8 cellular contexts compared by ENCODE assay signal in genomic region chr6:85642774-85643529, GRCh38. TPM values are rescaled to one million over a fixed set of nuclear protein-coding genes. Genes with fewer than 3 reads are reported as not detected.
A peak's percentile ranks its signal among the peaks of the same experiment; 100 is the strongest.
DNase-seq lines count a peak whose midpoint lies in the region; ATAC-seq and TF ChIP-seq lines count a peak whose summit lies in the region.

SYNCRIP (minus strand) TSS chr6:85642886; CDS start chr6:85641439, 1,447 bp downstream.

- peak; percentile 66 for ATAC-seq in GM19351 (IDR thresholded peaks at IDR 0.05; ENCODE audit: unreplicated experiment)
- ATAC-seq in HG03520 (IDR thresholded peaks at IDR 0.05; ENCODE audit: unreplicated experiment): peak; percentile 71
- ATAC-seq in left colon: peak; percentile 80

- peaks cover 23 to 43% (median 25%) of the 10 kb centered on the region in 10 experiments for H3K4me1 ChIP-seq in BLaER1 treated with 17β-estradiol and CSF1 and Interleukin-3, amounts not matched to agents 10 nM and 100 nM
- H3K4me1 ChIP-seq in colonic mucosa: peaks cover 10% of the 10 kb centered on the region

- H3K4me2 ChIP-seq in BLaER1 treated with 17β-estradiol and CSF1 and Interleukin-3, amounts not matched to agents 10 nM and 100 nM: peak within 1 kb of the TSS in 9 of 11 experiments; percentile 37 to 82 (median 79); a peak in 14 of 22 replicates

- H3K4me3 ChIP-seq in BLaER1 treated with 17β-estradiol and CSF1 and Interleukin-3, amounts not matched to agents 10 nM and 100 nM: peak within 1 kb of the TSS; percentile 79 to 98 (median 88)
- H3K4me3 ChIP-seq in colonic mucosa: peak within 1 kb of the TSS; percentile 96

- H3K27ac Mint-ChIP-seq in activated CD4-positive, alpha-beta T cell treated with anti-CD3 and anti-CD28 coated beads, Interleukin-2, amount 10 ng/mL, durations not matched to agents 24 days and 14 days: peak within 1 kb of the TSS; percentile 100

- peaks cover 0 to 4% (median 0%) of the 10 kb centered on the region in 11 experiments; a peak in 1 of 22 replicates for H3K9me3 ChIP-seq in BLaER1 treated with 17β-estradiol and CSF1 and Interleukin-3, amounts not matched to agents 10 nM and 100 nM (replicated peaks in 1 of 11)
- no peaks in the 10 kb centered on the region for H3K9me3 ChIP-seq in colonic mucosa

- peaks cover 2% of the 10 kb centered on the region for H3K27me3 Mint-ChIP-seq in activated CD4-positive, alpha-beta T cell treated with anti-CD3 and anti-CD28 coated beads, Interleukin-2, amount 10 ng/mL, durations not matched to agents 24 days and 14 days

- H3K36me3 ChIP-seq in BLaER1 treated with 17β-estradiol and CSF1 and Interleukin-3, amounts not matched to agents 10 nM and 100 nM: peaks cover 18 to 37% (median 33%) of the 10 kb centered on the region in 11 experiments
- no peaks in the 10 kb centered on the region for H3K36me3 ChIP-seq in colonic mucosa

- intact Hi-C loops in activated CD4-positive, alpha-beta T cell treated with anti-CD3 and anti-CD28 coated beads, Interleukin-2, amount 10 ng/mL, durations not matched to agents 24 days and 14 days (cut with micrococcal nuclease): loop anchor here (1.0 to 2.0 kb wide), 6 partner anchors 27 to 1512 kb away; partner anchors contain the start of genes NT5E and ZNF292
- intact Hi-C loops in colonic mucosa (cut with DNase I) (loop anchor here (2.0 to 5.0 kb wide), 2 partner anchors 36 to 46 kb away; no protein-coding TSS in a partner anchor), left colon (cut with DNase I, micrococcal nuclease) (loop anchor here in 1 of 2 donors (2.0 kb wide), 1 partner anchor 36 kb away; no protein-coding TSS in a partner anchor)

- peak within 1 kb of the TSS; percentile 94 to 100 (median 99) for H3K27ac ChIP-seq in BLaER1 treated with 17β-estradiol and CSF1 and Interleukin-3, amounts not matched to agents 10 nM and 100 nM
- peak within 1 kb of the TSS; percentile 98 for H3K27ac ChIP-seq in colonic mucosa

- H3K4me3 Mint-ChIP-seq in activated CD4-positive, alpha-beta T cell treated with anti-CD3 and anti-CD28 coated beads, Interleukin-2, amount 10 ng/mL, durations not matched to agents 24 days and 14 days: peak within 1 kb of the TSS; percentile 99

- H3K9ac ChIP-seq in BLaER1 treated with 17β-estradiol and CSF1 and Interleukin-3, amounts not matched to agents 10 nM and 100 nM: peak within 1 kb of the TSS; percentile 92 to 100 (median 98)
- peak within 1 kb of the TSS; percentile 95 for H3K9ac ChIP-seq in colonic mucosa (ENCODE audit: low read depth in 2 of 2, low read length in 2 of 2)

- H4K20me1 ChIP-seq in BLaER1 treated with 17β-estradiol and CSF1 and Interleukin-3, amounts not matched to agents 10 nM and 100 nM: peaks cover 37 to 45% (median 42%) of the 10 kb centered on the region in 11 experiments; a peak in 21 of 22 replicates

- H3K9me3 Mint-ChIP-seq in activated CD4-positive, alpha-beta T cell treated with anti-CD3 and anti-CD28 coated beads, Interleukin-2, amount 10 ng/mL, durations not matched to agents 24 days and 14 days: peaks cover 3% of the 10 kb centered on the region

- DNase-seq in NCI-H526 treated with DMSO at 0.1 percent for 48 hours (lab: John Stamatoyannopoulos, UW) (peak; percentile 90), colonic mucosa (peak; percentile 99), left colon (peak; percentile 98 to 99)
- DNase-seq in activated CD4-positive, alpha-beta T cell treated with anti-CD3 and anti-CD28 coated beads, Interleukin-2, amount 10 ng/mL, durations not matched to agents 24 days and 14 days: peak; percentile 100
- DNase-seq in stimulated activated CD4-positive, alpha-beta T cell treated with anti-CD3 and anti-CD28 coated beads, Interleukin-1b, Interleukin-23, amount 100 ng/mL, for 4 hours (ENCODE audit: low read depth in 2 of 2): peak; percentile 98

- no peaks in the 10 kb centered on the region for H3K27me3 ChIP-seq in BLaER1 treated with 17β-estradiol and CSF1 and Interleukin-3, amounts not matched to agents 10 nM and 100 nM
- H3K27me3 ChIP-seq in colonic mucosa: no peaks in the 10 kb centered on the region

- no peak for TF ChIP-seq CTCF in colonic mucosa (IDR thresholded peaks at IDR 0.05)

- peaks cover 42% of the 10 kb centered on the region for H3K4me1 Mint-ChIP-seq in activated CD4-positive, alpha-beta T cell treated with anti-CD3 and anti-CD28 coated beads, Interleukin-2, amount 10 ng/mL, durations not matched to agents 24 days and 14 days

- H3K36me3 Mint-ChIP-seq in activated CD4-positive, alpha-beta T cell treated with anti-CD3 and anti-CD28 coated beads, Interleukin-2, amount 10 ng/mL, durations not matched to agents 24 days and 14 days (ENCODE audit: low read depth): peaks cover 46% of the 10 kb centered on the region

RNA-seq across cellular contexts. Expression of gene SYNCRIP, which starts in this region (rescaled TPM):
- total RNA-seq in activated CD4-positive, alpha-beta T cell treated with anti-CD3 and anti-CD28 coated beads, Interleukin-2, amount 10 ng/mL, durations not matched to agents 24 days and 14 days: 228 and 232 TPM in 2 replicates
- total RNA-seq in colonic mucosa: 10 to 100 TPM; 87.7 to 99.3 TPM
- total RNA-seq in left colon: 10 to 100 TPM; 62.2 to 76.8 TPM

Comparison
In these comparisons a context has a peak if more than half of its experiments do, and no peak if none do; other contexts are left out.
1. Peak in every context shown above with its lines: DNase-seq, ATAC-seq, H3K4me3 ChIP-seq and H3K27ac ChIP-seq.